In the genomic region with DNA sequence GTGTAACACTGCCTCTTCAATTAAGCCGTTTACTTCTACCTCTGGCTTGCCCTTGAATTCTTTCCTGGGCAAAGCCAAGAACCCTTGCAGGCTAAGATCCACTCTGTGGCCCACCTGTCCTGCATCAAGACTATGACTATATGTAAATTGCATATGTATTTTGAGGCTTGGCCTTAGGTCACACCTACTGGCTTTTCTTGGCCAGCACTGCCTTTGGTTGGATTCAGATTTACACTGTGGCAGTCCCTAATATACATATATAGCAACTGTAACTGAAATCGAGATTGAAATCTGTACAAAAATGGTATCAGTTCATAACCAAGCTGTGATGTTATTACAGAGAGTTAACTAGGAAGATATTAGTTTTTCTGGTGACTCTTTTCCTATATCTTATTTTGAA, we compare ENCODE assay signal across 7 cellular contexts.
"Had no signal": no experiment of that assay in that cellular context is flagged by ENCODE, and none has a peak within 500 bp of the region (broad histone marks: within the 10 kb centered on the region; RNA-seq: fewer than 3 reads in every experiment).

No MANE protein-coding gene starts in this region.

- FAIRE-seq: HepG2, HTR-8/SVneo, K562 had no signal

- ATAC-seq: HepG2, K562 had no signal

- H3K4me3 ChIP-seq: K562 had no signal

- H3K27ac ChIP-seq: HL-60 had no signal

- DNase-seq: IMR-90, KBM-7, KG1 had no signal
